In the genomic region with DNA sequence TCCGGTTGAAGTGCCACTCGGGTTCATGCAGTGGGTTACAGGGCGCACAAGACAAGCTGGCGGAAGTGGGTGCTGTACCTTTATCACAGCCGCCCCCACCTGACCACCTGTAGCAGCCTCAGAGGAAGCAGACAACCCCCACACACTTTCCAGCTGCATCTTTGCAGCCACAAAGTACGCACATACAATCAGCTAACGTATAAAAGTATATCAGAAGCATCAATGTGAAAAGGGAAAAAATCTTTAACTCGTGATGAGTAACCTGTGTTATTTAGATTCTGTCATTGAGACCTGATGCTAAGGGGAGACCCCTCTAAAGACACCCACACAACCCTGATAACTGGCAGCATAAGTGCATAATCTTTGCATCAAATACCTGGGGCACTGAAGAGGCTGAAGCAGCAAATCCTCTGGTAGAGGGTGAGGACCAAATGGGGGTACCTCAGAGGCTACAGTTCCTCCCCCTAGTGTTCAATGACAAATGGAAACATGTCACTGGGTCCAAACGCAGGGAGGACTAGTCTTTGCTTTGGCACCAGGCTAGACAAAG, we compare ENCODE assay signal across 8 cellular contexts. TPM values are rescaled to one million over a fixed set of nuclear protein-coding genes. Genes with fewer than 3 reads are reported as not detected.
A peak's percentile ranks its signal among the peaks of the same experiment; 100 is the strongest.
DNase-seq lines count a peak whose midpoint lies in the region; ATAC-seq and TF ChIP-seq lines count a peak whose summit lies in the region.

No MANE protein-coding gene starts in this region.

- H3K27me3 ChIP-seq in lower lobe of right lung (ENCODE audit: low read depth), result no peaks in the 10 kb centered on the region

- H3K36me3 ChIP-seq in lower lobe of right lung, result no peaks in the 10 kb centered on the region

- no peak overlapping the region for H3K4me3 ChIP-seq in lower lobe of right lung

- intact Hi-C loops in lower lobe of right lung (cut with DNase I), result no loop called here

- ATAC-seq in lower lobe of right lung, result peak; percentile 66 to 85
- no peak for ATAC-seq in GM21529 (IDR thresholded peaks at IDR 0.05; ENCODE audit: unreplicated experiment)

- H3K4me1 ChIP-seq in lower lobe of right lung, result no peaks in the 10 kb centered on the region

- H3K9me3 ChIP-seq in lower lobe of right lung, result no peaks in the 10 kb centered on the region

- TF ChIP-seq CTCF in lower lobe of right lung (IDR thresholded peaks at IDR 0.05), result no peak

- H3K27ac ChIP-seq in lower lobe of right lung, result no peak overlapping the region

- peak; percentile 71 for DNase-seq in NK-92 treated with Interleukin-12 subunit alpha and Interleukin-12 subunit beta, amount 100 ng/mL, for 24 hours (lab: John Stamatoyannopoulos, UW)
- DNase-seq in activated T-cell treated with anti-CD3 and anti-CD28 coated beads for 4 hours, result peak; percentile 86
- DNase-seq in lower lobe of right lung, result peak; percentile 43
- DNase-seq in stimulated activated naive CD4-positive, alpha-beta T cell treated with Interleukin-2 at 50 U/mL for 16 hours (lab: John Stamatoyannopoulos, UW), result peak; percentile 95
- no peak for DNase-seq in SHP77 (lab: John Stamatoyannopoulos, UW)
- DNase-seq in SKM-1 treated with dmso at 0.1 percent for 144 hours (lab: John Stamatoyannopoulos, UW; ENCODE audit: unreplicated experiment), result no peak
- DNase-seq in AG20443 (ENCODE audit: low spot score), result no peak

RNA-seq across cellular contexts. Expression of gene BACH2, which starts 22.1 kb away (rescaled TPM):
- total RNA-seq in lower lobe of right lung, result 6.3 TPM

Comparison
In these comparisons a context has a peak if more than half of its experiments do, and no peak if none do; other contexts are left out.
1. DNase-seq: peak in NK-92 treated with Interleukin-12 subunit alpha and Interleukin-12 subunit beta, amount 100 ng/mL, for 24 hours (single experiment), activated T-cell treated with anti-CD3 and anti-CD28 coated beads for 4 hours (single experiment), lower lobe of right lung (single experiment) and stimulated activated naive CD4-positive, alpha-beta T cell treated with Interleukin-2 at 50 U/mL for 16 hours (single experiment); none in SHP77 (0 of 2), SKM-1 treated with dmso at 0.1 percent for 144 hours (single experiment) and AG20443 (single experiment).